In genomic region chr9:132669636-132670358, GRCh38 we compare ENCODE assay signal across 8 cellular contexts. TPM values are rescaled to one million over a fixed set of nuclear protein-coding genes. Genes with fewer than 3 reads are reported as not detected.
DNase-seq lines count a peak whose midpoint lies in the region; ATAC-seq and TF ChIP-seq lines count a peak whose summit lies in the region.

Gene DDX31, minus strand, starts transcription at chr9:132669983. Its CDS starts 49 bp downstream, at chr9:132669934.

- peak within 1 kb of the TSS; percentile 98 to 99 for H3K9ac ChIP-seq in stomach smooth muscle (ENCODE audit: low read length in 2 of 2)

- H3K9me3 ChIP-seq in SJCRH30 (replicated peaks) (no peaks in the 10 kb centered on the region), neuron (ENCODE audit: low read length) (no peaks in the 10 kb centered on the region), stomach smooth muscle (ENCODE audit: control insufficient read depth in 2 of 2, low read length in 2 of 2) (no peaks in the 10 kb centered on the region)

- peak; percentile 48 for DNase-seq in DMS79 (lab: John Stamatoyannopoulos, UW)
- DNase-seq in KG1 (lab: John Stamatoyannopoulos, UW): peak; percentile 89
- peak; percentile 88 for DNase-seq in SJCRH30
- peak; percentile 75 for DNase-seq in activated gamma-delta T cell treated with anti-CD3 and anti-CD28 coated beads, Interleukin-2, amount 50 U/mL, for 16 hours (ENCODE audit: low read depth)
- peak in 1 of 2 donors; percentile 75 for DNase-seq in foreskin keratinocyte

- H2AFZ ChIP-seq in neuron (ENCODE audit: low read depth, low read length): peak within 1 kb of the TSS; percentile 49

- TF ChIP-seq CTCF in foreskin keratinocyte (conservative IDR thresholded peaks at IDR 0.05): no peak

- peak within 1 kb of the TSS; percentile 94 for H3K27ac ChIP-seq in SJCRH30
- peak within 1 kb of the TSS; percentile 82 for H3K27ac ChIP-seq in foreskin keratinocyte
- H3K27ac ChIP-seq in stomach smooth muscle (ENCODE audit: low read length): peak within 1 kb of the TSS; percentile 98

- peaks cover 7% of the 10 kb centered on the region for H3K36me3 ChIP-seq in SJCRH30
- H3K36me3 ChIP-seq in neuron (ENCODE audit: insufficient read depth, low read length): peaks cover 4% of the 10 kb centered on the region
- no peaks in the 10 kb centered on the region for H3K36me3 ChIP-seq in stomach smooth muscle (ENCODE audit: control insufficient read depth in 2 of 2, insufficient read depth in 2 of 2, low read length in 2 of 2)

- peak within 1 kb of the TSS; percentile 96 for H3K4me3 ChIP-seq in SJCRH30
- H3K4me3 ChIP-seq in neuron (ENCODE audit: low read length): peak within 1 kb of the TSS; percentile 97
- H3K4me3 ChIP-seq in stomach smooth muscle (ENCODE audit: low read length in 2 of 2): peak within 1 kb of the TSS; percentile 93 to 98

- H3K4me1 ChIP-seq in SJCRH30 (peaks cover 7% of the 10 kb centered on the region; the same call in 1 of the 2 replicates), foreskin keratinocyte (peaks cover 17% of the 10 kb centered on the region), neuron (ENCODE audit: insufficient read depth, low read length) (peaks cover 17% of the 10 kb centered on the region), stomach smooth muscle (ENCODE audit: control insufficient read depth, insufficient read depth, low read length) (peaks cover 21% of the 10 kb centered on the region)

- H3K27me3 ChIP-seq in SJCRH30 (no peaks in the 10 kb centered on the region), foreskin keratinocyte (no peaks in the 10 kb centered on the region), neuron (ENCODE audit: insufficient read depth, low read length) (no peaks in the 10 kb centered on the region), stomach smooth muscle (ENCODE audit: control insufficient read depth in 1 of 2, insufficient read depth in 2 of 2, low read length in 2 of 2) (no peaks in the 10 kb centered on the region)

- ATAC-seq in GM21717 (IDR thresholded peaks at IDR 0.05; ENCODE audit: unreplicated experiment): peak; percentile 61
- peak; percentile 69 for ATAC-seq in foreskin keratinocyte

RNA-seq across cellular contexts. Expression of gene DDX31, which starts in this region (rescaled TPM):
- total RNA-seq in SJCRH30 (2014; rRNA removed; shearing (Covaris generic)): 28.4 and 29.5 TPM in 2 replicates
- 21.6 and 22.3 TPM in 2 replicates for total RNA-seq in foreskin keratinocyte
- polyA plus RNA-seq in foreskin keratinocyte: 12.4 and 15.0 TPM in 2 replicates
